In genomic region chr10:78371118-78371517, GRCh38 we compare ENCODE assay signal across 21 cellular contexts.
DNase-seq lines count a peak whose midpoint lies in the region; ATAC-seq, FAIRE-seq and TF ChIP-seq lines count a peak whose summit lies in the region.
"Had no signal": no experiment of that assay in that cellular context is flagged by ENCODE, and none has a peak within 500 bp of the region (broad histone marks: within the 10 kb centered on the region; RNA-seq: fewer than 3 reads in every experiment).

No MANE protein-coding gene starts in this region.

- no peak overlapping the region for H3K4me3 Mint-ChIP-seq in WTC11
- H3K4me3 Mint-ChIP-seq: activated naive CD8-positive, alpha-beta T cell; activated T-cell treated with anti-CD3 and anti-CD28 coated beads, Interleukin-2, amount 50 U/mL, for 72 hours; dendritic cell treated with granulocyte-macrophage colony-stimulating factor and Interleukin-4, amounts not matched to agents 40 ng/mL and 50 ng/mL, for 4 days; memory B cell; neural crest cell; T-helper 1 cell treated with Interleukin-12 subunit alpha and Interleukin-12 subunit beta and Interleukin-4 antibody, amounts not matched to agents 30 μg/mL and 1 μg/mL, for 36 hours had no signal

- CTCF ChIA-PET in WTC11 (lab: Charles Lee), result interaction anchor here (1.3 to 1.6 kb wide), 2 partner anchors 10 to 37 kb away, joined by 4 to 6 read pairs; no protein-coding TSS in a partner anchor

- ATAC-seq in right cardiac atrium (no peak), left ventricle myocardium superior (no peak), WTC11 (peak; percentile 68), aorta (ENCODE audit: low FRiP score) (no peak)
- ATAC-seq: activated T-cell treated with anti-CD3 and anti-CD28 coated beads, Interleukin-2, amount 50 U/mL, for 72 hours had no signal

- peaks cover 9% of the 10 kb centered on the region for H3K4me1 Mint-ChIP-seq in WTC11
- H3K4me1 Mint-ChIP-seq: memory B cell had no signal

- H3K27me3 ChIP-seq in right cardiac atrium (ENCODE audit: control insufficient read depth, insufficient read depth) (no peaks in the 10 kb centered on the region), aorta (ENCODE audit: control insufficient read depth in 1 of 2, insufficient read depth in 2 of 2, low read length in 1 of 2) (no peaks in the 10 kb centered on the region)
- H3K27me3 ChIP-seq: hepatocyte had no signal

- H3K27ac ChIP-seq in right cardiac atrium (ENCODE audit: low read length) (no peak overlapping the region), aorta (ENCODE audit: low read depth in 1 of 2, low read length in 2 of 2) (no peak overlapping the region), kidney (ENCODE audit: low read depth in 2 of 2, low read length in 2 of 2) (no peak overlapping the region)
- H3K27ac ChIP-seq: hepatocyte had no signal

- 40% methylated on average over 4 of the region's 4 CpGs for WGBS in right cardiac atrium
- WGBS in aorta, 2 donors, result 12 to 25% methylated on average over 4 of the region's 4 CpGs

- no peaks in the 10 kb centered on the region for H3K4me1 ChIP-seq in right cardiac atrium (ENCODE audit: control insufficient read depth, insufficient read depth, low read length)
- no peaks in the 10 kb centered on the region for H3K4me1 ChIP-seq in aorta (ENCODE audit: control insufficient read depth in 1 of 2, insufficient read depth in 2 of 2, low read length in 2 of 2)
- H3K4me1 ChIP-seq in kidney (ENCODE audit: control insufficient read depth in 1 of 2, insufficient read depth in 1 of 2, low read depth in 1 of 2, low read length in 2 of 2), result no peaks in the 10 kb centered on the region

- H3K27me3 Mint-ChIP-seq in WTC11 (ENCODE audit: low read depth), result no peaks in the 10 kb centered on the region; the same call in 1 of the 2 replicates
- H3K27me3 Mint-ChIP-seq: activated naive CD8-positive, alpha-beta T cell had no signal

- intact Hi-C loops in right cardiac atrium (cut with DNase I) (no loop called here), left ventricle myocardium superior (cut with micrococcal nuclease) (no loop called here), aorta (cut with DNase I) (no loop called here), kidney (cut with DNase I) (no loop called here)

- H3K36me3 Mint-ChIP-seq in WTC11, result no peaks in the 10 kb centered on the region
- H3K36me3 Mint-ChIP-seq: activated naive CD8-positive, alpha-beta T cell; memory B cell had no signal

- H3K36me3 ChIP-seq in aorta (ENCODE audit: control insufficient read depth in 1 of 2, insufficient read depth in 2 of 2, low read length in 1 of 2), result no peaks in the 10 kb centered on the region
- no peaks in the 10 kb centered on the region for H3K36me3 ChIP-seq in kidney (ENCODE audit: control insufficient read depth in 1 of 2, insufficient read depth in 2 of 2, low read length in 2 of 2)

- TF ChIP-seq CTCF in WTC11 (IDR thresholded peaks at IDR 0.05) (no peak), kidney (IDR thresholded peaks at IDR 0.05; ENCODE audit: borderline replicate concordance, extremely low read depth, insufficient read depth) (no peak)

- POLR2A ChIA-PET in WTC11 (lab: Charles Lee), result interaction anchor here (0.9 kb wide), 2 partner anchors 31 to 68 kb away, joined by 3 read pairs; no protein-coding TSS in a partner anchor

- H3K4me3 ChIP-seq in right cardiac atrium (ENCODE audit: low read length) (no peak overlapping the region), aorta (ENCODE audit: low read length in 2 of 2) (no peak overlapping the region), kidney (ENCODE audit: low read length in 2 of 2) (no peak overlapping the region)
- H3K4me3 ChIP-seq: hepatocyte had no signal

- H3K9me3 Mint-ChIP-seq in WTC11, result no peaks in the 10 kb centered on the region
- H3K9me3 Mint-ChIP-seq: activated T-cell treated with anti-CD3 and anti-CD28 coated beads, Interleukin-2, amount 50 U/mL, for 72 hours; dendritic cell treated with granulocyte-macrophage colony-stimulating factor and Interleukin-4, amounts not matched to agents 40 ng/mL and 50 ng/mL, for 4 days; memory B cell; neural crest cell; T-helper 1 cell treated with Interleukin-12 subunit alpha and Interleukin-12 subunit beta and Interleukin-4 antibody, amounts not matched to agents 30 μg/mL and 1 μg/mL, for 36 hours had no signal

- no peak overlapping the region for H3K9ac ChIP-seq in kidney (ENCODE audit: low read length in 2 of 2)

- H3K9me3 ChIP-seq in right cardiac atrium (ENCODE audit: control insufficient read depth, low read length) (no peaks in the 10 kb centered on the region), aorta (ENCODE audit: control insufficient read depth, low read length) (no peaks in the 10 kb centered on the region), kidney (ENCODE audit: control insufficient read depth in 1 of 2, low read length in 2 of 2) (no peaks in the 10 kb centered on the region)

- no peak overlapping the region for H3K27ac Mint-ChIP-seq in WTC11
- H3K27ac Mint-ChIP-seq: activated naive CD8-positive, alpha-beta T cell; activated T-cell treated with anti-CD3 and anti-CD28 coated beads, Interleukin-2, amount 50 U/mL, for 72 hours; dendritic cell treated with granulocyte-macrophage colony-stimulating factor and Interleukin-4, amounts not matched to agents 40 ng/mL and 50 ng/mL, for 4 days; memory B cell; T-helper 1 cell treated with Interleukin-12 subunit alpha and Interleukin-12 subunit beta and Interleukin-4 antibody, amounts not matched to agents 30 μg/mL and 1 μg/mL, for 36 hours had no signal

- DNase-seq in right cardiac atrium (peak in 2 of 3 donors; percentile 62 to 71), left ventricle myocardium superior (no peak), WTC11 (ENCODE audit: low spot score) (no peak), left kidney (ENCODE audit: low read depth, low spot score) (peak; percentile 46), aorta (peak; percentile 35 to 50), NCI-H526 treated with DMSO at 0.1 percent for 48 hours (lab: John Stamatoyannopoulos, UW) (no peak), HuH-7.5 (ENCODE audit: low spot score) (no peak), kidney (no peak)
- DNase-seq: activated CD4-positive, alpha-beta T cell treated with anti-CD3 and anti-CD28 coated beads, Interleukin-2, amount 50 U/mL, for 48 hours; activated T-cell treated with anti-CD3 and anti-CD28 coated beads, Interleukin-2, amount 50 U/mL, for 72 hours; NCI-H187 treated with DMSO at 0.1 percent for 48 hours; OCI-M1; SHP77 treated with DMSO at 0.1 percent for 48 hours; stimulated activated CD8-positive, alpha-beta memory T cell treated with anti-CD3 and anti-CD28 coated beads, Interleukin-4, amount 100 ng/mL, for 48 hours had no signal

- no peak for FAIRE-seq in kidney (lab: Jason Lieb, UNC)
- FAIRE-seq: GM12892 had no signal

TF ChIP-seq in WTC11, 78 proteins besides CTCF, POLR2A, EP300 and RAD21 (continues in another document):
- TF ChIP-seq, protein P1, sequence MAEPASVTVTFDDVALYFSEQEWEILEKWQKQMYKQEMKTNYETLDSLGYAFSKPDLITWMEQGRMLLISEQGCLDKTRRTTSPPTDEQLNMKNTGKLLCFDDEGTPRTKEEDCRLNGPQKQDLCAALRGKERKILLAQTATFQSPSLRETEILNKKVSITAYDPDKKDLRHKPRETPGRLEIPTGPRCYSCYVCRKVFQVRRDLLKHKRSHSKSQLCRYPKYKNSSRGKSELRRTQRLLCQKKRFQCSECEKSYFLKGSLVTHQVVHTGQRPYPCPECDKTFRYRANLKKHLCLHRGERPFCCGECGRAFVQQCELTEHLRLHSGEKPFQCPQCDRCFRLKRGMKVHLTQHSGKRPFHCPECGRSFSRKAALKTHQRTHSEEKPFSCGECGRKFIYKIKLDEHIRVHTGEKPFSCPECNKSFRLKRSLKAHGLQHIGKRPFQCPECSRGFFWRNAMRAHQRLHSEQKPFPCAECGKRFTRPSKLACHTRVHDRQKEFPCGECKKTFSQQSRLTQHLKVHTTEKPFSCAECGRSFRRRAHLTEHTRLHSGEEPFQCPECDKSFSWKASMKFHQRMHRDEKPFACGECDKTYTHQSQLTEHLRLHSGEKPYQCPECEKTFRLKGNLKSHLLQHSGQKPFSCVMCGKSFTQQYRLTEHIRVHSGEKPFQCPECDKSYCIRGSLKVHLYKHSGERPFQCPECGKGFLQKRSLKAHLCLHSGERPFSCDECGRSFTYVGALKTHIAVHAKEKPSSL (CRISPR knock-in tag; conservative IDR thresholded peaks at IDR 0.05), result no peak
- TF ChIP-seq ZNF232 (CRISPR knock-in tag; IDR thresholded peaks at IDR 0.05) (no peak), GRHL2 (CRISPR knock-in tag; IDR thresholded peaks at IDR 0.05; ENCODE audit: insufficient replicate concordance, severe bottlenecking) (no peak), FOXP4 (CRISPR knock-in tag; IDR thresholded peaks at IDR 0.05) (no peak), ELF4 (CRISPR knock-in tag; IDR thresholded peaks at IDR 0.05; ENCODE audit: low read depth) (no peak)
- TF ChIP-seq, protein P2, sequence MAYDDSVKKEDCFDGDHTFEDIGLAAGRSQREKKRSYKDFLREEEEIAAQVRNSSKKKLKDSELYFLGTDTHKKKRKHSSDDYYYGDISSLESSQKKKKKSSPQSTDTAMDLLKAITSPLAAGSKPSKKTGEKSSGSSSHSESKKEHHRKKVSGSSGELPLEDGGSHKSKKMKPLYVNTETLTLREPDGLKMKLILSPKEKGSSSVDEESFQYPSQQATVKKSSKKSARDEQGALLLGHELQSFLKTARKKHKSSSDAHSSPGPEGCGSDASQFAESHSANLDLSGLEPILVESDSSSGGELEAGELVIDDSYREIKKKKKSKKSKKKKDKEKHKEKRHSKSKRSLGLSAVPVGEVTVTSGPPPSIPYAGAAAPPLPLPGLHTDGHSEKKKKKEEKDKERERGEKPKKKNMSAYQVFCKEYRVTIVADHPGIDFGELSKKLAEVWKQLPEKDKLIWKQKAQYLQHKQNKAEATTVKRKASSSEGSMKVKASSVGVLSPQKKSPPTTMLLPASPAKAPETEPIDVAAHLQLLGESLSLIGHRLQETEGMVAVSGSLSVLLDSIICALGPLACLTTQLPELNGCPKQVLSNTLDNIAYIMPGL (CRISPR knock-in tag; IDR thresholded peaks at IDR 0.05), result no peak

Comparison
In these comparisons a context has a peak if more than half of its experiments do, and no peak if none do; other contexts are left out.
1. DNase-seq: peak in right cardiac atrium (2 of 3), left kidney (single experiment) and aorta (2 of 2); none in left ventricle myocardium superior (single experiment), WTC11 (single experiment), NCI-H526 treated with DMSO at 0.1 percent for 48 hours (single experiment), HuH-7.5 (single experiment) and kidney (single experiment).